ENCODE assay signal across 14 cellular contexts in genomic region chr12:121748218-121748570, GRCh38. TPM values are rescaled to one million over a fixed set of nuclear protein-coding genes. Genes with fewer than 3 reads are reported as not detected.
DNase-seq lines count a peak whose midpoint lies in the region; ATAC-seq and TF ChIP-seq lines count a peak whose summit lies in the region.
"Had no signal": no experiment of that assay in that cellular context is flagged by ENCODE, and none has a peak within 500 bp of the region (broad histone marks: within the 10 kb centered on the region; RNA-seq: fewer than 3 reads in every experiment).

No MANE protein-coding gene starts in this region.

- H3K36me3 ChIP-seq in PC-3 (ENCODE audit: low read depth, low read length) (peaks cover 6% of the 10 kb centered on the region; the same call in 1 of the 2 replicates), gastroesophageal sphincter (peaks cover 0 to 53% of the 10 kb centered on the region in 2 donors), gastrocnemius medialis (peaks cover 0 to 10% of the 10 kb centered on the region in 2 donors)

- no peaks in the 10 kb centered on the region for H3F3A ChIP-seq in PC-3 (ENCODE audit: low read length, unreplicated experiment)

- no peak overlapping the region for H3K4me2 ChIP-seq in PC-3 (ENCODE audit: low read length)

- in situ Hi-C loops in gastrocnemius medialis (cut with MboI; ENCODE audit: low sequenced_read_pairs in 4 of 4): no loop called here

- H3K9me3 ChIP-seq in PC-3 (ENCODE audit: low read length) (no peaks in the 10 kb centered on the region), gastroesophageal sphincter (no peaks in the 10 kb centered on the region), gastrocnemius medialis (no peaks in the 10 kb centered on the region)
- H3K9me3 ChIP-seq: heart left ventricle had no signal

- H3K27ac ChIP-seq in PC-3 (ENCODE audit: low read length) (peak overlapping the region; percentile 21), gastroesophageal sphincter (peak overlapping the region in 3 of 4 donors; percentile 50 to 74 (median 57)), gastrocnemius medialis (peak overlapping the region in 3 of 4 donors; percentile 51 to 59 (median 52))

- no peaks in the 10 kb centered on the region; the same call in 1 of the 2 replicates for H3K4me1 ChIP-seq in PC-3 (ENCODE audit: insufficient read depth, low read length)
- H3K4me1 ChIP-seq in gastroesophageal sphincter: peaks cover 0 to 14% (median 0%) of the 10 kb centered on the region in 3 donors
- H3K4me1 ChIP-seq in gastrocnemius medialis: peaks cover 3 to 7% of the 10 kb centered on the region in 2 donors

- intact Hi-C loops in PC-3 (cut with micrococcal nuclease) (no loop called here), gastrocnemius medialis (cut with DNase I; ENCODE audit: low total_unique reads) (no loop called here)

- peak in 2 of 3 experiments; percentile 6 to 19 for DNase-seq in NCI-H1417 (lab: John Stamatoyannopoulos, UW)
- DNase-seq in NCI-H1417 treated with DMSO at 0.1 percent for 48 hours (lab: John Stamatoyannopoulos, UW): no peak
- no peak for DNase-seq in PC-3
- DNase-seq in gastrocnemius medialis: no peak
- no peak for DNase-seq in T1000 (lab: John Stamatoyannopoulos, UW)
- DNase-seq: activated naive CD8-positive, alpha-beta T cell treated with anti-CD3 and anti-CD28 coated beads, Interleukin-2, amount 10 ng/mL, durations not matched to agents 7 days and 5 days; effector memory CD4-positive, alpha-beta T cell; midbrain; NCI-H2081 treated with DMSO at 0.1 percent for 48 hours; small intestine had no signal

- no peaks in the 10 kb centered on the region for H3K27me3 ChIP-seq in PC-3 (ENCODE audit: low read length)
- no peaks in the 10 kb centered on the region for H3K27me3 ChIP-seq in gastroesophageal sphincter
- H3K27me3 ChIP-seq in gastrocnemius medialis: no peaks in the 10 kb centered on the region
- H3K27me3 ChIP-seq: heart left ventricle had no signal

- POLR2A ChIA-PET in PC-3 (lab: Charles Lee; ENCODE audit: unreplicated experiment): no interaction called here

- no TSS peak for BruUV-seq in PC-3 (replicated peaks; lab: Mats Ljungman, UMichigan)

- no peaks in the 10 kb centered on the region for H3K79me2 ChIP-seq in PC-3 (ENCODE audit: low read length)

- H2AFZ ChIP-seq in PC-3 (ENCODE audit: low read length): no peak overlapping the region

- H3K9ac ChIP-seq in PC-3 (ENCODE audit: low read length): no peak overlapping the region

- WGBS in gastroesophageal sphincter (ENCODE audit: low coverage in 1 of 2), 2 donors: 80 to 90% methylated on average over 1 to 5 of the region's 13 CpGs

- H4K20me1 ChIP-seq in PC-3 (ENCODE audit: low read length): no peaks in the 10 kb centered on the region

- H3K4me3 ChIP-seq in PC-3 (ENCODE audit: low read length): no peak overlapping the region
- no peak overlapping the region for H3K4me3 ChIP-seq in gastroesophageal sphincter
- no peak overlapping the region for H3K4me3 ChIP-seq in gastrocnemius medialis
- H3K4me3 ChIP-seq: heart left ventricle had no signal

- TF ChIP-seq CTCF in PC-3 (conservative IDR thresholded peaks at IDR 0.05; ENCODE audit: low read depth, low read length): no peak
- TF ChIP-seq CTCF in gastroesophageal sphincter (IDR thresholded peaks at IDR 0.05): no peak
- TF ChIP-seq CTCF in gastrocnemius medialis (IDR thresholded peaks at IDR 0.05 in 4 of 5, conservative IDR thresholded peaks at IDR 0.05 in 1 of 5): no peak

- TF ChIP-seq POLR2A in gastroesophageal sphincter (IDR thresholded peaks at IDR 0.05): no peak
- TF ChIP-seq POLR2A in gastrocnemius medialis (IDR thresholded peaks at IDR 0.05): no peak

- ATAC-seq in PC-3: no peak
- ATAC-seq in gastroesophageal sphincter: no peak
- no peak for ATAC-seq in gastrocnemius medialis
- no peak for ATAC-seq in HG03565 (IDR thresholded peaks at IDR 0.05; ENCODE audit: unreplicated experiment)
- no peak for ATAC-seq in GM21390 (IDR thresholded peaks at IDR 0.05; ENCODE audit: unreplicated experiment)

- TF ChIP-seq EP300 in gastroesophageal sphincter (IDR thresholded peaks at IDR 0.05): no peak

- CTCF ChIA-PET in PC-3 (lab: Charles Lee): no interaction called here

- H3K9me2 ChIP-seq in PC-3 (replicated peaks; ENCODE audit: low read length): no peaks in the 10 kb centered on the region

RNA-seq across cellular contexts. Expression of gene TMEM120B, which starts 35.6 kb away (rescaled TPM):
- 18.5 and 25.4 TPM in 2 replicates for total RNA-seq in PC-3 (2014; rRNA removed)
- total RNA-seq in gastroesophageal sphincter: 10 to 100 TPM in 2 of 4 donors, 1 to 10 TPM in 2; 4.2 to 14.3 (median 9.9) TPM
- total RNA-seq in gastrocnemius medialis: 10 to 100 TPM in 1 of 4 donors, 1 to 10 TPM in 3; 5.9 to 11.2 (median 6.4) TPM

RNA-seq across cellular contexts. Expression of gene RHOF, which starts 45.3 kb away (rescaled TPM):
- 232 TPM in 2 replicates for total RNA-seq in PC-3 (2014; rRNA removed)
- total RNA-seq in gastroesophageal sphincter: 10 to 100 TPM in 3 of 4 donors, 1 to 10 TPM in 1; 9.4 to 15.7 (median 12.1) TPM
- total RNA-seq in gastrocnemius medialis: 1 to 10 TPM; 2.9 to 6.8 (median 4.1) TPM

RNA-seq across cellular contexts. Expression of gene SETD1B, which starts 55.6 kb away (rescaled TPM):
- total RNA-seq in PC-3 (2014; rRNA removed): 7.5 and 13.0 TPM in 2 replicates
- 10 to 100 TPM in 3 of 4 donors, 1 to 10 TPM in 1; 9.6 to 25.1 (median 20.3) TPM for total RNA-seq in gastroesophageal sphincter
- 1 to 10 TPM; 2.2 to 9.3 (median 6.2) TPM for total RNA-seq in gastrocnemius medialis

Comparison
In these comparisons a context has a peak if more than half of its experiments do, and no peak if none do; other contexts are left out.
1. DNase-seq: peak in NCI-H1417 (2 of 3); none in NCI-H1417 treated with DMSO at 0.1 percent for 48 hours (single experiment), PC-3 (single experiment), gastrocnemius medialis (0 of 2) and T1000 (single experiment).
2. RNA of gene RHOF, which starts 45.3 kb away (total RNA-seq): 232 TPM in PC-3; 9.4 to 15.7 TPM in gastroesophageal sphincter and 2.9 to 6.8 TPM in gastrocnemius medialis; every median in the first group is over 10 times any median in the second.
3. Peak in every context shown above with its lines, with median percentiles within 50 percentile points of each other: H3K27ac ChIP-seq.